1 cellular context compared by ENCODE assay signal in genomic region chr1:156053770-156054499, GRCh38.
TF ChIP-seq lines count a peak whose summit lies in the region.

Gene UBQLN4, minus strand, starts transcription at chr1:156053798. Its CDS starts 97 bp downstream, at chr1:156053701.

TF ChIP-seq in HEK293, 187 proteins besides CTCF, POLR2A, EP300 and RAD21 (continued from another document):
- TF ChIP-seq ZBTB10 (tag by site-specific recombination; IDR thresholded peaks at IDR 0.05) (peak; percentile 6; the same call in 1 of the 2 replicates), KLF8 (tag by site-specific recombination; IDR thresholded peaks at IDR 0.05) (peak; percentile 57; the same call in 1 of the 2 replicates), ZNF184 (tag by site-specific recombination; IDR thresholded peaks at IDR 0.05) (no peak), KLF17 (tag by site-specific recombination; IDR thresholded peaks at IDR 0.05) (no peak), ZBTB48 (tag by site-specific recombination; IDR thresholded peaks at IDR 0.05) (peak; percentile 48; the same call in 1 of the 2 replicates), ZFP41 (tag by site-specific recombination; IDR thresholded peaks at IDR 0.05; ENCODE audit: borderline replicate concordance) (no peak), ZNF501 (tag by site-specific recombination; IDR thresholded peaks at IDR 0.05) (0 out of 2 replicates have a peak, but pooled peaks have one; percentile 35), INSM2 (tag by site-specific recombination; IDR thresholded peaks at IDR 0.05) (no peak), SETDB1 (IDR thresholded peaks at IDR 0.05; ENCODE audit: insufficient read length, low read length) (no peak), KLF1 (tag by site-specific recombination; IDR thresholded peaks at IDR 0.05) (no peak; the same call in 1 of the 2 replicates), ZNF664 (tag by site-specific recombination; IDR thresholded peaks at IDR 0.05) (no peak), GFI1B (tag by site-specific recombination; IDR thresholded peaks at IDR 0.05) (no peak), BCL11A (tag by site-specific recombination; IDR thresholded peaks at IDR 0.05; ENCODE audit: low read depth) (0 out of 2 replicates have a peak, but pooled peaks have one; percentile 28), ZNF610 (tag by site-specific recombination; IDR thresholded peaks at IDR 0.05; ENCODE audit: borderline replicate concordance) (no peak), ZNF777 (tag by site-specific recombination; IDR thresholded peaks at IDR 0.05; ENCODE audit: borderline replicate concordance) (no peak), ZFP69B (tag by site-specific recombination; IDR thresholded peaks at IDR 0.05) (peak; percentile 87), KLF9 (tag by site-specific recombination; IDR thresholded peaks at IDR 0.05; ENCODE audit: low read depth) (peak; percentile 57), ZNF560 (tag by site-specific recombination; IDR thresholded peaks at IDR 0.05; ENCODE audit: borderline replicate concordance) (no peak), ZNF792 (tag by site-specific recombination; IDR thresholded peaks at IDR 0.05) (peak; percentile 32; the same call in 1 of the 2 replicates), BCL6B (tag by site-specific recombination; IDR thresholded peaks at IDR 0.05) (no peak), ZNF639 (tag by site-specific recombination; IDR thresholded peaks at IDR 0.05) (peak; percentile 9; the same call in 1 of the 2 replicates), ZNF23 (tag by site-specific recombination; IDR thresholded peaks at IDR 0.05; ENCODE audit: borderline replicate concordance) (no peak), ZEB2 (tag by site-specific recombination; IDR thresholded peaks at IDR 0.05) (no peak), ZNF248 (tag by site-specific recombination; IDR thresholded peaks at IDR 0.05) (no peak), ZNF174 (tag by site-specific recombination; IDR thresholded peaks at IDR 0.05) (no peak), ZNF645 (tag by site-specific recombination; IDR thresholded peaks at IDR 0.05) (no peak), ZNF513 (tag by site-specific recombination; IDR thresholded peaks at IDR 0.05) (no peak), KLF10 (tag by site-specific recombination; IDR thresholded peaks at IDR 0.05) (no peak; the same call in 1 of the 2 replicates), ZNF423 (tag by site-specific recombination; IDR thresholded peaks at IDR 0.05) (0 out of 2 replicates have a peak, but pooled peaks have one; percentile 27), HOXA7 (CRISPR knock-in tag; IDR thresholded peaks at IDR 0.05; ENCODE audit: borderline replicate concordance) (no peak), ZNF366 (tag by site-specific recombination; conservative IDR thresholded peaks at IDR 0.05) (no peak)
